In genomic region chr19:50804420-50805272, GRCh38 we compare ENCODE assay signal across 8 cellular contexts. TPM values are rescaled to one million over a fixed set of nuclear protein-coding genes. Genes with fewer than 3 reads are reported as not detected.
DNase-seq lines count a peak whose midpoint lies in the region; ATAC-seq and TF ChIP-seq lines count a peak whose summit lies in the region.

No MANE protein-coding gene starts in this region.

- H3K36me3 ChIP-seq in KMS-11 (ENCODE audit: insufficient read depth), result peaks cover 12% of the 10 kb centered on the region; the same call in 1 of the 2 replicates
- peaks cover 13% of the 10 kb centered on the region for H3K36me3 ChIP-seq in Panc1 (ENCODE audit: control insufficient read depth, insufficient read depth, low read length)
- H3K36me3 ChIP-seq in muscle layer of colon (ENCODE audit: insufficient read depth, low read length), result no peaks in the 10 kb centered on the region

- peak overlapping the region; percentile 62 for H2AFZ ChIP-seq in KMS-11 (ENCODE audit: low read depth)

- CTCF ChIA-PET in Panc1 (lab: Charles Lee), result interaction anchor here (0.7 kb wide), 1 partner anchor 102 kb away, joined by 3 read pairs; no protein-coding TSS in a partner anchor

- peaks cover 23% of the 10 kb centered on the region for H3K4me1 ChIP-seq in KMS-11 (ENCODE audit: low read depth, poor library complexity, severe bottlenecking)
- peaks cover 8% of the 10 kb centered on the region for H3K4me1 ChIP-seq in Panc1 (ENCODE audit: control insufficient read depth, insufficient read depth, low read length)
- peaks cover 14% of the 10 kb centered on the region for H3K4me1 ChIP-seq in muscle layer of colon (ENCODE audit: insufficient read depth, low read length)

- H3K27me3 Mint-ChIP-seq in activated T-cell treated with anti-CD3 and anti-CD28 coated beads, Interleukin-2, amount 50 U/mL, for 72 hours (ENCODE audit: low read depth), result no peaks in the 10 kb centered on the region

- POLR2A ChIA-PET in Panc1 (lab: Charles Lee), result interaction anchor here (0.6 kb wide), 2 partner anchors 26 to 79 kb away, joined by 4 to 10 read pairs; no protein-coding TSS in a partner anchor

- H3K9ac ChIP-seq in KMS-11 (peak overlapping the region; percentile 99), muscle layer of colon (ENCODE audit: low read length) (peak overlapping the region; percentile 39)

- no peaks in the 10 kb centered on the region for H3K9me3 Mint-ChIP-seq in activated T-cell treated with anti-CD3 and anti-CD28 coated beads, Interleukin-2, amount 50 U/mL, for 72 hours

- H3K4me3 ChIP-seq in KMS-11 (IDR thresholded peaks at IDR 0.05; ENCODE audit: insufficient read depth, low read depth, low read length) (no peak overlapping the region), Panc1 (ENCODE audit: low read depth in 2 of 2, low read length in 2 of 2) (peak overlapping the region; percentile 85 to 89), muscle layer of colon (ENCODE audit: low read depth in 1 of 2, low read length in 2 of 2) (peak overlapping the region; percentile 76 to 83)

- no TSS peak for BruUV-seq in Panc1 (replicated peaks; lab: Mats Ljungman, UMichigan)

- H3K9me3 ChIP-seq in Panc1 (ENCODE audit: control insufficient read depth, insufficient read depth, low read depth, low read length), result no peaks in the 10 kb centered on the region
- H3K9me3 ChIP-seq in muscle layer of colon (ENCODE audit: low read length), result no peaks in the 10 kb centered on the region

- H3K4me2 ChIP-seq in KMS-11, result peak overlapping the region; percentile 50; the same call in 1 of the 2 replicates

- ATAC-seq in GM21786 (IDR thresholded peaks at IDR 0.05; ENCODE audit: unreplicated experiment) (peak; percentile 87), Panc1 (peak; percentile 96), esophagus mucosa (peak; percentile 99)
- ATAC-seq in activated T-cell treated with anti-CD3 and anti-CD28 coated beads, Interleukin-2, amount 50 U/mL, for 72 hours (replicated peaks in 1 of 2), result peak; percentile 98

- peaks cover 41% of the 10 kb centered on the region for H3K4me1 Mint-ChIP-seq in activated T-cell treated with anti-CD3 and anti-CD28 coated beads, Interleukin-2, amount 50 U/mL, for 72 hours (ENCODE audit: low read depth)

- no peaks in the 10 kb centered on the region; the same call in 1 of the 2 replicates for H3K27me3 ChIP-seq in KMS-11 (ENCODE audit: insufficient read depth, low read depth)
- no peaks in the 10 kb centered on the region for H3K27me3 ChIP-seq in Panc1 (ENCODE audit: control insufficient read depth, insufficient read depth, low read length)
- no peaks in the 10 kb centered on the region for H3K27me3 ChIP-seq in muscle layer of colon (ENCODE audit: control insufficient read depth in 1 of 2, insufficient read depth in 2 of 2, low read length in 2 of 2)

- no peak for TF ChIP-seq CTCF in KMS-11 (conservative IDR thresholded peaks at IDR 0.05; ENCODE audit: low read depth, low read length)
- TF ChIP-seq CTCF in Panc1 (IDR thresholded peaks at IDR 0.05), result no peak

- H3K36me3 Mint-ChIP-seq in activated T-cell treated with anti-CD3 and anti-CD28 coated beads, Interleukin-2, amount 50 U/mL, for 72 hours (ENCODE audit: insufficient read depth in 2 of 2), result peaks cover 13 to 30% of the 10 kb centered on the region in 2 donors

- peaks cover 17% of the 10 kb centered on the region; the same call in 1 of the 2 replicates for H4K20me1 ChIP-seq in KMS-11 (ENCODE audit: insufficient read depth)

- H3K27ac Mint-ChIP-seq in activated T-cell treated with anti-CD3 and anti-CD28 coated beads, Interleukin-2, amount 50 U/mL, for 72 hours, result peak overlapping the region; percentile 100

- intact Hi-C loops in Panc1 (cut with micrococcal nuclease; ENCODE audit: unreplicated experiment), result no loop called here

- H3K4me3 Mint-ChIP-seq in activated T-cell treated with anti-CD3 and anti-CD28 coated beads, Interleukin-2, amount 50 U/mL, for 72 hours, result peak overlapping the region; percentile 93 to 100

- peak; percentile 76 for DNase-seq in DMS79 (lab: John Stamatoyannopoulos, UW)
- DNase-seq in Panc1 (ENCODE audit: low read depth, low spot score), result peak; percentile 78
- DNase-seq in activated T-cell treated with anti-CD3 and anti-CD28 coated beads, Interleukin-2, amount 50 U/mL, for 72 hours, result peak; percentile 98 to 99
- DNase-seq in stimulated activated CD8-positive, alpha-beta memory T cell treated with anti-CD3 and anti-CD28 coated beads, Interleukin-7, amount 100 ng/mL, for 1 hour (ENCODE audit: low read depth in 2 of 2), result peak; percentile 88 to 91

- H3K79me2 ChIP-seq in KMS-11 (ENCODE audit: insufficient read depth, low read depth), result peaks cover 46% of the 10 kb centered on the region

- in situ Hi-C loops in Panc1 (cut with HindIII; ENCODE audit: low pct_unique_long_range_greater_than_20kb, low sequenced_read_pairs), result no loop called here

- H3K27ac ChIP-seq in KMS-11 (peak overlapping the region; percentile 98), Panc1 (ENCODE audit: low read length) (peak overlapping the region; percentile 94), muscle layer of colon (ENCODE audit: low read depth, low read length) (peak overlapping the region; percentile 96)

RNA-seq across cellular contexts. Expression of gene ACP4, which starts 14.4 kb away (rescaled TPM):
- total RNA-seq in Panc1 (2021; ENCODE audit: unreplicated experiment) (not detected), esophagus mucosa (not detected)
- polyA plus RNA-seq in Panc1 (2012; ENCODE audit: insufficient read length), result 0.16 TPM
- not detected for total RNA-seq in activated T-cell treated with anti-CD3 and anti-CD28 coated beads, Interleukin-2, amount 50 U/mL, for 72 hours

RNA-seq across cellular contexts. Expression of gene KLK1, which starts 18.9 kb away (rescaled TPM):
- 0.31 TPM for total RNA-seq in Panc1 (2021; ENCODE audit: unreplicated experiment)
- not detected for polyA plus RNA-seq in Panc1 (2012; ENCODE audit: insufficient read length)
- total RNA-seq in activated T-cell treated with anti-CD3 and anti-CD28 coated beads, Interleukin-2, amount 50 U/mL, for 72 hours, result 1 to 10 TPM; 1.7 to 2.3 TPM
- 1.3 TPM for total RNA-seq in esophagus mucosa

RNA-seq across cellular contexts. Expression of gene KLK15, which starts 28.7 kb away (rescaled TPM):
- total RNA-seq in Panc1 (2021; ENCODE audit: unreplicated experiment) (not detected), esophagus mucosa (not detected)
- polyA plus RNA-seq in Panc1 (2012; ENCODE audit: insufficient read length), result not detected
- total RNA-seq in activated T-cell treated with anti-CD3 and anti-CD28 coated beads, Interleukin-2, amount 50 U/mL, for 72 hours, result not detected

RNA-seq across cellular contexts. Expression of gene GPR32, which starts 34.4 kb away (rescaled TPM):
- total RNA-seq in Panc1 (2021; ENCODE audit: unreplicated experiment) (not detected), esophagus mucosa (not detected)
- polyA plus RNA-seq in Panc1 (2012; ENCODE audit: insufficient read length), result not detected
- not detected for total RNA-seq in activated T-cell treated with anti-CD3 and anti-CD28 coated beads, Interleukin-2, amount 50 U/mL, for 72 hours

RNA-seq across cellular contexts. Expression of gene KLK3, which starts 50.1 kb away (rescaled TPM):
- total RNA-seq in Panc1 (2021; ENCODE audit: unreplicated experiment), result not detected
- polyA plus RNA-seq in Panc1 (2012; ENCODE audit: insufficient read length), result not detected
- total RNA-seq in activated T-cell treated with anti-CD3 and anti-CD28 coated beads, Interleukin-2, amount 50 U/mL, for 72 hours, result not detected
- total RNA-seq in esophagus mucosa, result not detected
